Comparison of ENCODE assay signal across 19 cellular contexts in the genomic region with DNA sequence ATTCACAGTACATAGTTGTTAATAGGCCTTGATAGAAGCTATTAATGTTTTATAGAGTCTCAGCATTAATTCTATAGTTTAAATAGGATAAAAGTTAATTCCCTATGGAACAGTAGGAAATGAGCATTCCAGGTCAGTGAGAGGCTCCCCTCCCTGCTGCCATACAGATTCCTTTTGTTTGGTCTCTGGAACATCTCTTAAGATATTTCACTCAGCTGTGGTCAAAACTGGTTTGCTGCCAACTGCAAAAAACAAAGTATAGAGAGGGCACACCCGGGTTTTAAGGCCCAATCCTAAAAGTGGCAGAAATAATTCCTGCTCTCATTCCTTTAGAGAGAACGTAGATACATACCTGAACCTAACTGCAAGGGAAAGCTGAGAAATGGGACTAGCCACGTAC. TPM values are rescaled to one million over a fixed set of nuclear protein-coding genes. Genes with fewer than 3 reads are reported as not detected.
DNase-seq lines count a peak whose midpoint lies in the region; ATAC-seq, FAIRE-seq and TF ChIP-seq lines count a peak whose summit lies in the region.
"Had no signal": no experiment of that assay in that cellular context is flagged by ENCODE, and none has a peak within 500 bp of the region (broad histone marks: within the 10 kb centered on the region; RNA-seq: fewer than 3 reads in every experiment).

No MANE protein-coding gene starts in this region.

- H3K9ac ChIP-seq in mesenchymal stem cell (ENCODE audit: low read length) = no peak overlapping the region

- no peak overlapping the region for H2BK5ac ChIP-seq in mesenchymal stem cell (ENCODE audit: low read depth, low read length, poor library complexity, severe bottlenecking)

- no peak for ATAC-seq in GM18511 (IDR thresholded peaks at IDR 0.05; ENCODE audit: unreplicated experiment)
- ATAC-seq: activated CD8-positive, alpha-beta T cell treated with anti-CD3 and anti-CD28 coated beads for 36 hours; HCT116; stimulated activated naive CD8-positive, alpha-beta T cell treated with anti-CD3 and anti-CD28 coated beads, Interleukin-15, Interleukin-2, amounts not matched to agents 100 U/mL and 50 U/mL, for 24 hours had no signal

- DNase-seq in GM03348 (ENCODE audit: low spot score) (peak; percentile 17), RCC 7860 (ENCODE audit: low spot score) (no peak), choroid plexus epithelial cell (ENCODE audit: low read depth) (peak; percentile 62), mesenchymal stem cell (peak; percentile 52), CD1c-positive myeloid dendritic cell (ENCODE audit: extremely low spot score) (no peak), nephron progenitor cell (no peak), iPS-NIHi7 (ENCODE audit: extremely low spot score) (no peak)
- DNase-seq: activated CD8-positive, alpha-beta T cell treated with anti-CD3 and anti-CD28 coated beads for 36 hours; amygdala; BE2C; DMS79; NCI-H2227 treated with DMSO at 0.1 percent for 48 hours; stimulated activated naive CD8-positive, alpha-beta T cell treated with anti-CD3 and anti-CD28 coated beads, Interleukin-15, Interleukin-2, amounts not matched to agents 100 U/mL and 50 U/mL, for 24 hours had no signal

- H3K27ac ChIP-seq in mesenchymal stem cell (ENCODE audit: low read length, poor library complexity, severe bottlenecking) = peak overlapping the region; percentile 79
- H3K27ac ChIP-seq: skin epidermis, vagina had no signal

- H2AK5ac ChIP-seq in mesenchymal stem cell (ENCODE audit: low read length, severe bottlenecking) = no peak overlapping the region

- no peaks in the 10 kb centered on the region for H3K9me3 Mint-ChIP-seq in nephron progenitor cell
- H3K9me3 Mint-ChIP-seq: activated CD8-positive, alpha-beta T cell treated with anti-CD3 and anti-CD28 coated beads for 36 hours had no signal

- FAIRE-seq in RCC 7860 (lab: Jason Lieb, UNC) = peak; percentile 91
- FAIRE-seq: keratinocyte, TTC549 had no signal

- no peaks in the 10 kb centered on the region for H3K9me3 ChIP-seq in mesenchymal stem cell (ENCODE audit: control insufficient read depth, low read length)
- H3K9me3 ChIP-seq: BE2C, vagina had no signal

- H3K36me3 ChIP-seq in mesenchymal stem cell (ENCODE audit: control insufficient read depth in 1 of 2, insufficient read depth in 2 of 2, low read depth in 1 of 2, low read length in 2 of 2) = peaks cover 0 to 3% of the 10 kb centered on the region in 2 experiments
- H3K36me3 ChIP-seq: BE2C, vagina had no signal

- H3K4me3 ChIP-seq in choroid plexus epithelial cell (ENCODE audit: low read depth, low read length) (no peak overlapping the region), mesenchymal stem cell (ENCODE audit: insufficient read depth in 1 of 2, low read depth in 1 of 2, low read length in 2 of 2) (no peak overlapping the region)
- H3K4me3 ChIP-seq: skin epidermis, vagina had no signal

- H2BK15ac ChIP-seq in mesenchymal stem cell (ENCODE audit: low read depth, poor library complexity, severe bottlenecking) = no peak overlapping the region

- no peak overlapping the region for H2AFZ ChIP-seq in mesenchymal stem cell (ENCODE audit: low read depth, low read length)

- H3K23ac ChIP-seq in mesenchymal stem cell (ENCODE audit: low read length in 2 of 2) = no peak overlapping the region

- peaks cover 19% of the 10 kb centered on the region for H3K79me1 ChIP-seq in mesenchymal stem cell (replicated peaks; ENCODE audit: low read length, poor library complexity, severe bottlenecking)

- no peak overlapping the region for H3K14ac ChIP-seq in mesenchymal stem cell (ENCODE audit: low read length in 2 of 2)

- H3K4ac ChIP-seq in mesenchymal stem cell (ENCODE audit: low read depth in 1 of 2, low read length in 2 of 2) = peak overlapping the region in 1 of 2 experiments; percentile 41

- H3K27me3 ChIP-seq in mesenchymal stem cell (ENCODE audit: control insufficient read depth in 1 of 2, insufficient read depth in 1 of 2, low read length in 2 of 2) = no peaks in the 10 kb centered on the region
- H3K27me3 ChIP-seq: BE2C, vagina had no signal

- H2BK12ac ChIP-seq in mesenchymal stem cell (ENCODE audit: low read length in 2 of 2) = no peak overlapping the region

- no peak overlapping the region for H3K4me3 Mint-ChIP-seq in nephron progenitor cell
- H3K4me3 Mint-ChIP-seq: activated CD8-positive, alpha-beta T cell treated with anti-CD3 and anti-CD28 coated beads for 36 hours had no signal

- no peaks in the 10 kb centered on the region for H3K36me3 Mint-ChIP-seq in nephron progenitor cell (ENCODE audit: low read depth)

- H3K27ac Mint-ChIP-seq in nephron progenitor cell = no peak overlapping the region
- H3K27ac Mint-ChIP-seq: activated CD8-positive, alpha-beta T cell treated with anti-CD3 and anti-CD28 coated beads for 36 hours had no signal

- H4K8ac ChIP-seq in mesenchymal stem cell (ENCODE audit: low read length) = no peak overlapping the region

- no CpG with 5 or more reads among the region's 3 CpGs for WGBS in mesenchymal stem cell

- peaks cover 5% of the 10 kb centered on the region for H3K4me1 ChIP-seq in mesenchymal stem cell (ENCODE audit: control insufficient read depth, insufficient read depth, low read depth, low read length)
- H3K4me1 ChIP-seq: BE2C had no signal

- H3K4me1 Mint-ChIP-seq in nephron progenitor cell = peaks cover 5% of the 10 kb centered on the region

- TF ChIP-seq CTCF in choroid plexus epithelial cell (conservative IDR thresholded peaks at IDR 0.05; ENCODE audit: low read depth, low read length) = no peak
- TF ChIP-seq CTCF in nephron progenitor cell (IDR thresholded peaks at IDR 0.05) = no peak

- no peak overlapping the region for H2BK120ac ChIP-seq in mesenchymal stem cell (ENCODE audit: low read depth, low read length)

- H3K18ac ChIP-seq in mesenchymal stem cell (ENCODE audit: low read depth in 1 of 2, low read length in 2 of 2) = no peak overlapping the region

- no peaks in the 10 kb centered on the region for H3K27me3 Mint-ChIP-seq in nephron progenitor cell (ENCODE audit: low read depth, poor library complexity)
- H3K27me3 Mint-ChIP-seq: activated CD8-positive, alpha-beta T cell treated with anti-CD3 and anti-CD28 coated beads for 36 hours had no signal

- H3K4me2 ChIP-seq in mesenchymal stem cell (ENCODE audit: low read length, poor library complexity, severe bottlenecking) = no peak overlapping the region

- H4K91ac ChIP-seq in mesenchymal stem cell (ENCODE audit: low read length) = no peak overlapping the region

RNA-seq across cellular contexts. Expression of a gene that starts 51.3 kb away (rescaled TPM):
- 19.8 TPM for polyA plus RNA-seq in mesenchymal stem cell (2013, experiment 1 of 2)
- 22.1 TPM for polyA plus RNA-seq in mesenchymal stem cell (2013, experiment 2 of 2)

Comparison
In these comparisons a context has a peak if more than half of its experiments do, and no peak if none do; other contexts are left out.
1. DNase-seq: peak in GM03348 (single experiment), choroid plexus epithelial cell (single experiment) and mesenchymal stem cell (single experiment); none in RCC 7860 (single experiment), CD1c-positive myeloid dendritic cell (single experiment), nephron progenitor cell (single experiment) and iPS-NIHi7 (single experiment).